In genomic region chr2:31188141-31188540, GRCh38 we compare ENCODE assay signal across 20 cellular contexts. TPM values are rescaled to one million over a fixed set of nuclear protein-coding genes. Genes with fewer than 3 reads are reported as not detected.
DNase-seq lines count a peak whose midpoint lies in the region; ATAC-seq, FAIRE-seq and TF ChIP-seq lines count a peak whose summit lies in the region.
"Had no signal": no experiment of that assay in that cellular context is flagged by ENCODE, and none has a peak within 500 bp of the region (broad histone marks: within the 10 kb centered on the region; RNA-seq: fewer than 3 reads in every experiment).

No MANE protein-coding gene starts in this region.

- no peak overlapping the region for H3K27ac Mint-ChIP-seq in WTC11
- H3K27ac Mint-ChIP-seq in endodermal cell = no peak overlapping the region
- H3K27ac Mint-ChIP-seq in osteocyte (ENCODE audit: unreplicated experiment) = no peak overlapping the region
- H3K27ac Mint-ChIP-seq: CD4-positive, alpha-beta T cell had no signal

- H3K4me1 Mint-ChIP-seq in WTC11 = peaks cover 9% of the 10 kb centered on the region
- peaks cover 5% of the 10 kb centered on the region for H3K4me1 Mint-ChIP-seq in endodermal cell
- no peaks in the 10 kb centered on the region for H3K4me1 Mint-ChIP-seq in osteocyte (ENCODE audit: unreplicated experiment)

- H3K36me3 ChIP-seq in endodermal cell (ENCODE audit: control insufficient read depth, insufficient read depth, low read length) = no peaks in the 10 kb centered on the region
- H3K36me3 ChIP-seq in small intestine (ENCODE audit: control insufficient read depth in 2 of 2, insufficient read depth in 2 of 2, low read length in 2 of 2) = no peaks in the 10 kb centered on the region
- H3K36me3 ChIP-seq in Karpas-422 (ENCODE audit: insufficient read depth, low read length) = no peaks in the 10 kb centered on the region
- H3K36me3 ChIP-seq: BE2C, HAP-1 had no signal

- H3K79me2 ChIP-seq in Karpas-422 (ENCODE audit: low read length) = no peaks in the 10 kb centered on the region

- peak; percentile 41; the same call in 1 of the 2 replicates for ATAC-seq in WTC11

- H3K9ac ChIP-seq in endodermal cell (ENCODE audit: extremely low read depth, low read length, poor library complexity, severe bottlenecking) = no peak overlapping the region
- no peak overlapping the region for H3K9ac ChIP-seq in Karpas-422 (ENCODE audit: low read length)

- H3K27me3 ChIP-seq in endodermal cell (ENCODE audit: control insufficient read depth, insufficient read depth, low read length, poor library complexity, severe bottlenecking) = peaks cover 28% of the 10 kb centered on the region
- no peaks in the 10 kb centered on the region for H3K27me3 ChIP-seq in small intestine (ENCODE audit: control insufficient read depth in 2 of 2, insufficient read depth in 2 of 2, low read length in 2 of 2)
- no peaks in the 10 kb centered on the region for H3K27me3 ChIP-seq in Karpas-422 (ENCODE audit: low read length)

- TF ChIP-seq CTCF in LNCaP clone FGC (IDR thresholded peaks at IDR 0.05; ENCODE audit: control insufficient read depth, extremely low read depth, insufficient read depth) (no peak), WTC11 (IDR thresholded peaks at IDR 0.05) (no peak), endodermal cell (conservative IDR thresholded peaks at IDR 0.05) (no peak), osteocyte (IDR thresholded peaks at IDR 0.05) (no peak)

- H3K9me3 ChIP-seq in endodermal cell (ENCODE audit: control insufficient read depth, low read length) (no peaks in the 10 kb centered on the region), small intestine (ENCODE audit: control insufficient read depth, low read depth) (no peaks in the 10 kb centered on the region), Karpas-422 (ENCODE audit: low read length) (no peaks in the 10 kb centered on the region)
- H3K9me3 ChIP-seq: BE2C, Caco-2, HAP-1 had no signal

- no peak overlapping the region for H2AFZ ChIP-seq in Karpas-422 (ENCODE audit: low read length)

- CTCF ChIA-PET in WTC11 (lab: Charles Lee) = interaction anchor here (0.8 to 1.2 kb wide), 3 partner anchors 18 to 477 kb away, joined by 3 to 8 read pairs (median 4); partner anchors contain the start of gene EHD3

- no peaks in the 10 kb centered on the region for H3K4me1 ChIP-seq in endodermal cell (ENCODE audit: control insufficient read depth, insufficient read depth, low read length)
- H3K4me1 ChIP-seq in small intestine (ENCODE audit: control insufficient read depth in 2 of 2, insufficient read depth in 1 of 2, low read depth in 1 of 2, low read length in 1 of 2) = no peaks in the 10 kb centered on the region
- H3K4me1 ChIP-seq in Karpas-422 (ENCODE audit: low read length) = no peaks in the 10 kb centered on the region
- H3K4me1 ChIP-seq: BE2C, Caco-2, HAP-1 had no signal

- FAIRE-seq in small intestine (lab: Jason Lieb, UNC) = no peak
- FAIRE-seq: A204.1, D721Med, G401.6, GM12892, GM18507 had no signal

- WGBS in endodermal cell (ENCODE audit: insufficient coverage in 1 of 2, insufficient read length in 1 of 2), 2 experiments = 80 to 85% methylated on average over 5 of the region's 5 CpGs
- WGBS in small intestine, 3 donors = 56 to 73% (median 69%) methylated on average over 5 of the region's 5 CpGs

- H3K4me3 ChIP-seq in LNCaP clone FGC (ENCODE audit: low read depth, low read length) (no peak overlapping the region; the same call in 1 of the 2 replicates), endodermal cell (ENCODE audit: low read length) (no peak overlapping the region), small intestine (ENCODE audit: low read depth in 1 of 2, low read length in 2 of 2) (no peak overlapping the region), Karpas-422 (ENCODE audit: low read length) (no peak overlapping the region)
- H3K4me3 ChIP-seq: HAP-1 had no signal

- H3K27me3 Mint-ChIP-seq in WTC11 (ENCODE audit: low read depth) (peaks cover 20% of the 10 kb centered on the region), endodermal cell (ENCODE audit: insufficient read depth) (peaks cover 43% of the 10 kb centered on the region), osteocyte (ENCODE audit: unreplicated experiment) (peaks cover 44% of the 10 kb centered on the region)
- H3K27me3 Mint-ChIP-seq: CD4-positive, alpha-beta T cell had no signal

- no peaks in the 10 kb centered on the region for H4K20me1 ChIP-seq in Karpas-422 (ENCODE audit: insufficient read depth, low read depth, low read length)

- DNase-seq in LNCaP clone FGC (ENCODE audit: low read depth) = peak; percentile 98
- no peak for DNase-seq in WTC11 (ENCODE audit: low spot score)
- DNase-seq in endodermal cell = peak; percentile 22
- peak; percentile 25 for DNase-seq in osteocyte (ENCODE audit: extremely low spot score, unreplicated experiment)
- no peak for DNase-seq in LoVo (ENCODE audit: low spot score)
- no peak for DNase-seq in small intestine
- no peak for DNase-seq in Karpas-422
- DNase-seq in pons (ENCODE audit: low spot score) = no peak
- DNase-seq: ACHN; BE2C; C1 segment of cervical spinal cord; Caco-2; CD4-positive, alpha-beta T cell had no signal

- no peaks in the 10 kb centered on the region for H3K9me2 ChIP-seq in Karpas-422 (replicated peaks; ENCODE audit: insufficient read depth, low read length)

- H3K9me3 Mint-ChIP-seq in WTC11 (peaks cover 4% of the 10 kb centered on the region), endodermal cell (peaks cover 6% of the 10 kb centered on the region), osteocyte (ENCODE audit: unreplicated experiment) (no peaks in the 10 kb centered on the region)
- H3K9me3 Mint-ChIP-seq: CD4-positive, alpha-beta T cell had no signal

- H3K4me3 Mint-ChIP-seq in WTC11 (no peak overlapping the region), endodermal cell (no peak overlapping the region), osteocyte (ENCODE audit: unreplicated experiment) (no peak overlapping the region)
- H3K4me3 Mint-ChIP-seq: CD4-positive, alpha-beta T cell had no signal

- POLR2A ChIA-PET in WTC11 (lab: Charles Lee) = no interaction called here

- H3K36me3 Mint-ChIP-seq in WTC11 (no peaks in the 10 kb centered on the region), endodermal cell (ENCODE audit: low read depth) (no peaks in the 10 kb centered on the region), osteocyte (ENCODE audit: unreplicated experiment) (no peaks in the 10 kb centered on the region)

- H3K27ac ChIP-seq in endodermal cell (ENCODE audit: low read depth, low read length) = no peak overlapping the region
- H3K27ac ChIP-seq in small intestine (ENCODE audit: low read depth in 1 of 2, low read length in 1 of 2) = no peak overlapping the region
- no peak overlapping the region for H3K27ac ChIP-seq in Karpas-422 (ENCODE audit: low read length)

- H3K4me2 ChIP-seq in Karpas-422 (ENCODE audit: low read depth, low read length, poor library complexity, severe bottlenecking) = no peak overlapping the region

TF ChIP-seq in WTC11, 78 proteins besides CTCF, POLR2A, EP300 and RAD21:
- TF ChIP-seq JUN (CRISPR knock-in tag; IDR thresholded peaks at IDR 0.05) = no peak

RNA-seq across cellular contexts. Expression of gene CAPN14, which starts 29.2 kb away (rescaled TPM):
- 0.11 to 0.37 TPM (median 0.11 TPM) in 3 replicates for total RNA-seq in WTC11 (2021)
- total RNA-seq in endodermal cell = under 1 TPM; 0.31 to 0.40 TPM
- 0.28 TPM for polyA plus RNA-seq in endodermal cell (2013, experiment 1 of 2)
- 0.41 TPM for polyA plus RNA-seq in endodermal cell (2013, experiment 2 of 2)
- 0.13 and 0.24 TPM in 2 replicates for total RNA-seq in osteocyte
- polyA plus RNA-seq in small intestine = under 1 TPM in 1 of 3 donors, not detected in 2; 0.06 TPM
- 2.0 and 2.6 TPM in 2 replicates for total RNA-seq in Karpas-422 (2014; rRNA removed; shearing (Covaris generic); ENCODE audit: low replicate concordance)
- total RNA-seq: HT-29 had no signal

RNA-seq across cellular contexts. Expression of gene EHD3, which starts 45.8 kb away (rescaled TPM):
- total RNA-seq in WTC11 (2021) = 9.8 to 10.2 TPM (median 10.0 TPM) in 3 replicates
- 10 to 100 TPM; 10.7 to 15.5 TPM for total RNA-seq in endodermal cell
- polyA plus RNA-seq in endodermal cell (2013, experiment 1 of 2) = 8.2 TPM
- polyA plus RNA-seq in endodermal cell (2013, experiment 2 of 2) = 9.2 TPM
- total RNA-seq in osteocyte = 25.9 and 26.2 TPM in 2 replicates
- polyA plus RNA-seq in small intestine = 1 to 10 TPM in 2 of 3 donors, under 1 TPM in 1; 0.22 to 2.7 (median 1.1) TPM
- total RNA-seq in Karpas-422 (2014; rRNA removed; shearing (Covaris generic); ENCODE audit: low replicate concordance) = 152 and 200 TPM in 2 replicates
- total RNA-seq: Caco-2, HT-29 had no signal

RNA-seq across cellular contexts. Expression of gene GALNT14, which starts 49.9 kb away (rescaled TPM):
- total RNA-seq in WTC11 (2021) = 6.0 to 6.8 TPM (median 6.3 TPM) in 3 replicates
- 1 to 10 TPM; 1.4 TPM for total RNA-seq in endodermal cell
- polyA plus RNA-seq in endodermal cell (2013, experiment 1 of 2) = 3.1 TPM
- polyA plus RNA-seq in endodermal cell (2013, experiment 2 of 2) = 2.3 TPM
- 3.6 and 4.1 TPM in 2 replicates for total RNA-seq in osteocyte
- 1 to 10 TPM in 2 of 3 donors, not detected in 1; 2.2 to 8.2 TPM for polyA plus RNA-seq in small intestine
- 1.6 and 1.7 TPM in 2 replicates for total RNA-seq in Karpas-422 (2014; rRNA removed; shearing (Covaris generic); ENCODE audit: low replicate concordance)
- total RNA-seq: Caco-2; CD4-positive, alpha-beta T cell had no signal

Comparison
In these comparisons a context has a peak if more than half of its experiments do, and no peak if none do; other contexts are left out.
1. DNase-seq: peak in LNCaP clone FGC (single experiment), endodermal cell (single experiment) and osteocyte (single experiment); none in WTC11 (single experiment), LoVo (single experiment), small intestine (single experiment), Karpas-422 (single experiment) and pons (single experiment).